ENCODE assay signal across 17 cellular contexts in the genomic region with DNA sequence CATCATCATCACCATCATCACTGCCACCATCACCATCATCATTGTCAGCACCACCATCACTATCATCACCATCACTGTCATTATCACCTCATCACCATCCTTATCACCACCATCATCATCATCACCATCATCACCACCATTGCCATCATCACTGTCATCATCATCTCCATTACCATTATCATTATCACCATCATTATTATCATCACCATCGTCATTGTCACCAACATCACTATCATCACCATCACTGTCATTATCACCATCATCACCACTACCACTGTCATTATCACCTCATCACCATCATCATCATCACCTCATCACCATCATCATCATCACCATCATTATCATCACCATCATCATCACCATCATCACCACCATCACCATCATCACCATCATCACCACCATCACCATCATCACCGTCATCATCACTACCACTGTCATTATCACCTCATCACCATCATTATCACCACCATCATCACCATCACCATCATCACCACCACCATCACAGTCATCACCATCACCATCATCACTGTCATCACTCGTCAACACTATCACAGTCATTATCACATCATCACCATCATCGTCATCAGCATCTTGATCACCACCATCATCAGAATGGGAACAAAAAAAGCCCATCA.
DNase-seq lines count a peak whose midpoint lies in the region; ATAC-seq, FAIRE-seq and TF ChIP-seq lines count a peak whose summit lies in the region.
"Had no signal": no experiment of that assay in that cellular context is flagged by ENCODE, and none has a peak within 500 bp of the region (broad histone marks: within the 10 kb centered on the region; RNA-seq: fewer than 3 reads in every experiment).

No MANE protein-coding gene starts in this region.

- H3K9me3 ChIP-seq in HEK293 (ENCODE audit: control insufficient read depth, insufficient read depth, low read depth, low read length) (no peaks in the 10 kb centered on the region), H1 (ENCODE audit: insufficient read depth in 2 of 2, low read depth in 1 of 2, low read length in 1 of 2) (no peaks in the 10 kb centered on the region)
- H3K9me3 ChIP-seq: HAP-1 had no signal

- no peak overlapping the region; the same call in 1 of the 2 replicates for H2AK5ac ChIP-seq in H1 (ENCODE audit: low read depth, low read length)

- H3K27me3 ChIP-seq in H1 (replicated peaks in 1 of 4; ENCODE audit: control insufficient read depth in 3 of 4, extremely low read depth in 1 of 4, insufficient read depth in 3 of 4, low read length in 3 of 4), result no peaks in the 10 kb centered on the region

- no peaks in the 10 kb centered on the region for H3K4me1 ChIP-seq in HEK293 (ENCODE audit: control insufficient read depth, insufficient read depth, low read length)
- H3K4me1 ChIP-seq in H1 (replicated peaks in 1 of 4; ENCODE audit: control insufficient read depth in 3 of 4, insufficient read depth in 4 of 4, low read length in 3 of 4), result no peaks in the 10 kb centered on the region; a peak in 1 of 7 replicates
- H3K4me1 ChIP-seq: HAP-1 had no signal

- DNase-seq in HTR-8/SVneo (ENCODE audit: insufficient read length, low spot score) (no peak), H1 (ENCODE audit: low read depth in 1 of 2, low spot score in 2 of 2) (no peak), anterior cingulate cortex (lab: John Stamatoyannopoulos, UW) (no peak), mesenteric fat pad (ENCODE audit: low spot score) (no peak)
- DNase-seq: C1 segment of cervical spinal cord; Calu3; CD4-positive, alpha-beta memory T cell; COR-L47; DMS53; DND-41 had no signal

- peaks cover 0 to 4% of the 10 kb centered on the region in 2 experiments for H4K20me1 ChIP-seq in H1 (replicated peaks in 1 of 2; ENCODE audit: control insufficient read depth in 1 of 2, insufficient read depth in 2 of 2, low read length in 2 of 2)

- H3K23me2 ChIP-seq in H1 (ENCODE audit: low read depth, low read length), result peaks cover 9% of the 10 kb centered on the region; the same call in 1 of the 2 replicates

- H3K4ac ChIP-seq in H1 (replicated peaks; ENCODE audit: insufficient read length, low read depth, low read length), result no peak overlapping the region

- no peak overlapping the region for H2BK12ac ChIP-seq in H1 (ENCODE audit: low read depth, low read length)

- H3K27ac ChIP-seq in HEK293 (ENCODE audit: extremely low read depth, low read depth, low read length), result no peak overlapping the region
- H3K27ac ChIP-seq in H1 (ENCODE audit: low read depth, low read length), result no peak overlapping the region

- no peak overlapping the region for H2AFZ ChIP-seq in H1 (ENCODE audit: low read length)
- H2AFZ ChIP-seq: GM23338 had no signal

- H3K14ac ChIP-seq in H1 (ENCODE audit: insufficient read length), result no peak overlapping the region

- ATAC-seq in GM21381 (IDR thresholded peaks at IDR 0.05; ENCODE audit: unreplicated experiment), result no peak
- ATAC-seq: GM23338 had no signal

- no peak overlapping the region for H2BK20ac ChIP-seq in H1 (ENCODE audit: low read length)

- peak; percentile 97 for FAIRE-seq in HTR-8/SVneo (lab: Jason Lieb, UNC)
- no peak for FAIRE-seq in H1 (lab: Jason Lieb, UNC)
- FAIRE-seq: G401.6, GM19239, H54 had no signal

- H4K8ac ChIP-seq in H1 (ENCODE audit: extremely low read depth, insufficient read depth, low read length), result no peak overlapping the region

- no peak overlapping the region for H4K5ac ChIP-seq in H1 (ENCODE audit: insufficient read length, low read depth, low read length)

- no peak overlapping the region for H2BK15ac ChIP-seq in H1 (ENCODE audit: low read length)

- no peak overlapping the region for H3K9ac ChIP-seq in H1 (replicated peaks in 1 of 4; ENCODE audit: extremely low read depth in 1 of 4, low read depth in 3 of 4, low read length in 3 of 4)

- no peak for TF ChIP-seq EP300 in H1 (IDR thresholded peaks at IDR 0.05; ENCODE audit: borderline replicate concordance in 1 of 2, low read depth in 2 of 2, low read length in 2 of 2)

- no peak overlapping the region for H2BK120ac ChIP-seq in H1 (replicated peaks; ENCODE audit: low read depth, low read length)

- TF ChIP-seq RAD21 in H1 (IDR thresholded peaks at IDR 0.05 in 1 of 2, conservative IDR thresholded peaks at IDR 0.05 in 1 of 2; ENCODE audit: low read depth in 2 of 2, low read length in 2 of 2), result no peak

- WGBS in H1 (ENCODE audit: extremely low coverage in 1 of 2, insufficient coverage in 1 of 2, insufficient read length in 1 of 2, insufficient replicate concordance in 2 of 2, low coverage in 1 of 2, low lambda C conversion rate in 2 of 2, missing lambda C conversion rate in 1 of 2), 2 experiments, result 58% methylated on average over 4 of the region's 4 CpGs; no CpG with 5 or more reads in 1 of the 2 experiments

- POLR2A ChIA-PET in HEK293 (lab: Yijun Ruan, JAX), result no interaction called here
- POLR2A ChIA-PET in H1 (lab: Charles Lee; ENCODE audit: partially characterized antibody), result no interaction called here

- H3K79me2 ChIP-seq in H1 (ENCODE audit: control insufficient read depth in 1 of 2, insufficient read depth in 2 of 2, low read length in 2 of 2), result no peaks in the 10 kb centered on the region

- no peak for TF ChIP-seq POLR2A in H1 (IDR thresholded peaks at IDR 0.05; ENCODE audit: control extremely low read depth in 1 of 2, low read depth in 2 of 2, low read length in 2 of 2)

- no peak overlapping the region for H4K91ac ChIP-seq in H1 (replicated peaks; ENCODE audit: insufficient read length, low read length)

- CTCF ChIA-PET in HEK293 (lab: Yijun Ruan, JAX), result interaction anchor here (1.1 kb wide), 1 partner anchor 14 kb away, joined by 3 read pairs; no protein-coding TSS in a partner anchor
- CTCF ChIA-PET in H1 (lab: Charles Lee; ENCODE audit: partially characterized antibody), result no interaction called here

- H2BK5ac ChIP-seq in H1 (ENCODE audit: low read depth, low read length), result no peak overlapping the region

- no peaks in the 10 kb centered on the region for H3K36me3 ChIP-seq in HEK293 (ENCODE audit: control insufficient read depth in 2 of 2, insufficient read depth in 1 of 2, low read length in 2 of 2)
- no peaks in the 10 kb centered on the region for H3K36me3 ChIP-seq in H1 (ENCODE audit: control insufficient read depth in 2 of 4, insufficient read depth in 4 of 4, low read length in 3 of 4)
- H3K36me3 ChIP-seq: HAP-1 had no signal

- no peak overlapping the region for H3K4me2 ChIP-seq in H1 (ENCODE audit: insufficient read depth in 1 of 2, low read depth in 2 of 2, low read length in 2 of 2)
- H3K4me2 ChIP-seq: GM23338 had no signal

- H3K23ac ChIP-seq in H1 (ENCODE audit: insufficient read length), result no peak overlapping the region

- peak overlapping the region; percentile 61 for H3K56ac ChIP-seq in H1 (replicated peaks; ENCODE audit: insufficient read length, low read depth, low read length)

- H3K18ac ChIP-seq in H1 (ENCODE audit: extremely low read depth, low read length), result no peak overlapping the region

- H3K4me3 ChIP-seq in HEK293 (ENCODE audit: low read depth, low read length) (no peak overlapping the region), H1 (ENCODE audit: extremely low read depth in 1 of 4, insufficient read depth in 2 of 4, low read depth in 3 of 4, low read length in 4 of 4) (no peak overlapping the region)
- H3K4me3 ChIP-seq: GM23338, HAP-1 had no signal

- TF ChIP-seq CTCF in HEK293 (tag by site-specific recombination; IDR thresholded peaks at IDR 0.05) (no peak), H1 (IDR thresholded peaks at IDR 0.05; ENCODE audit: control extremely low read depth in 1 of 3, insufficient read depth in 1 of 3, low read depth in 1 of 3, low read length in 3 of 3) (no peak)

- no peaks in the 10 kb centered on the region for H3K79me1 ChIP-seq in H1 (ENCODE audit: low read depth, low read length)

TF ChIP-seq in HEK293, 187 proteins besides CTCF, POLR2A, EP300 and RAD21 (continues in another document):
- TF ChIP-seq, protein P1, sequence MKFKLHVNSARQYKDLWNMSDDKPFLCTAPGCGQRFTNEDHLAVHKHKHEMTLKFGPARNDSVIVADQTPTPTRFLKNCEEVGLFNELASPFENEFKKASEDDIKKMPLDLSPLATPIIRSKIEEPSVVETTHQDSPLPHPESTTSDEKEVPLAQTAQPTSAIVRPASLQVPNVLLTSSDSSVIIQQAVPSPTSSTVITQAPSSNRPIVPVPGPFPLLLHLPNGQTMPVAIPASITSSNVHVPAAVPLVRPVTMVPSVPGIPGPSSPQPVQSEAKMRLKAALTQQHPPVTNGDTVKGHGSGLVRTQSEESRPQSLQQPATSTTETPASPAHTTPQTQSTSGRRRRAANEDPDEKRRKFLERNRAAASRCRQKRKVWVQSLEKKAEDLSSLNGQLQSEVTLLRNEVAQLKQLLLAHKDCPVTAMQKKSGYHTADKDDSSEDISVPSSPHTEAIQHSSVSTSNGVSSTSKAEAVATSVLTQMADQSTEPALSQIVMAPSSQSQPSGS (tag by site-specific recombination; IDR thresholded peaks at IDR 0.05; ENCODE audit: low read depth), result peak; percentile 15; the same call in 1 of the 2 replicates

TF ChIP-seq in H1, 55 proteins besides CTCF, POLR2A, EP300 and RAD21:
- TF ChIP-seq NANOG (IDR thresholded peaks at IDR 0.05; ENCODE audit: insufficient read depth, low read depth, low read length, poor library complexity, severe bottlenecking), result no peak
- TF ChIP-seq NRF1 (IDR thresholded peaks at IDR 0.05; ENCODE audit: low read depth, low read length), result no peak
- TF ChIP-seq CHD1 (IDR thresholded peaks at IDR 0.05; ENCODE audit: low read depth, low read length), result no peak
- TF ChIP-seq, protein P2, sequence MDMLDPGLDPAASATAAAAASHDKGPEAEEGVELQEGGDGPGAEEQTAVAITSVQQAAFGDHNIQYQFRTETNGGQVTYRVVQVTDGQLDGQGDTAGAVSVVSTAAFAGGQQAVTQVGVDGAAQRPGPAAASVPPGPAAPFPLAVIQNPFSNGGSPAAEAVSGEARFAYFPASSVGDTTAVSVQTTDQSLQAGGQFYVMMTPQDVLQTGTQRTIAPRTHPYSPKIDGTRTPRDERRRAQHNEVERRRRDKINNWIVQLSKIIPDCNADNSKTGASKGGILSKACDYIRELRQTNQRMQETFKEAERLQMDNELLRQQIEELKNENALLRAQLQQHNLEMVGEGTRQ (IDR thresholded peaks at IDR 0.05; ENCODE audit: low read length), result no peak
- TF ChIP-seq SP1 (IDR thresholded peaks at IDR 0.05; ENCODE audit: low read depth, low read length), result no peak
- TF ChIP-seq SIRT6 (IDR thresholded peaks at IDR 0.05; ENCODE audit: low read length), result no peak
- TF ChIP-seq KDM1A (IDR thresholded peaks at IDR 0.05; ENCODE audit: borderline replicate concordance, low read length), result no peak
- no peak for TF ChIP-seq GABPA (IDR thresholded peaks at IDR 0.05; ENCODE audit: borderline replicate concordance, insufficient read depth, low read length)
- no peak for TF ChIP-seq CBX8 (IDR thresholded peaks at IDR 0.05; ENCODE audit: borderline replicate concordance, low read depth, low read length)
